ENCODE assay signal across 14 cellular contexts in genomic region chr13:113305208-113305607, GRCh38. TPM values are rescaled to one million over a fixed set of nuclear protein-coding genes. Genes with fewer than 3 reads are reported as not detected.
DNase-seq lines count a peak whose midpoint lies in the region; ATAC-seq and TF ChIP-seq lines count a peak whose summit lies in the region.
"Had no signal": no experiment of that assay in that cellular context is flagged by ENCODE, and none has a peak within 500 bp of the region (broad histone marks: within the 10 kb centered on the region; RNA-seq: fewer than 3 reads in every experiment).

No MANE protein-coding gene starts in this region.

- DNase-seq in heart left ventricle (no peak), Right ventricle myocardium inferior (ENCODE audit: missing footprints) (no peak), fibroblast of villous mesenchyme (ENCODE audit: low read depth) (peak; percentile 8), suprapubic skin (ENCODE audit: low spot score in 2 of 2) (no peak), SK-N-DZ (ENCODE audit: low spot score) (no peak)
- DNase-seq: AML-193, anterior cingulate cortex, MG63 had no signal

- peaks cover 0 to 32% (median 0%) of the 10 kb centered on the region in 12 donors for H3K4me1 ChIP-seq in heart left ventricle
- H3K4me1 ChIP-seq in suprapubic skin = peaks cover 40% of the 10 kb centered on the region

- ATAC-seq in heart left ventricle (peak in 3 of 4 donors; percentile 44 to 69 (median 47)), Right ventricle myocardium inferior (no peak), SK-N-SH treated with all-trans-retinoic acid at 6 μM for 48 hours (peak; percentile 65; the same call in 2 of the 3 replicates), GM18861 (IDR thresholded peaks at IDR 0.05; ENCODE audit: unreplicated experiment) (no peak), GM21515 (IDR thresholded peaks at IDR 0.05; ENCODE audit: unreplicated experiment) (no peak)

- no peak overlapping the region for H3K27ac ChIP-seq in heart left ventricle
- H3K27ac ChIP-seq in suprapubic skin = peak overlapping the region; percentile 47
- H3K27ac ChIP-seq: HL-60, vagina had no signal

- no peak for TF ChIP-seq EP300 in suprapubic skin (IDR thresholded peaks at IDR 0.05)

- H3K27me3 ChIP-seq in heart left ventricle (no peaks in the 10 kb centered on the region), suprapubic skin (no peaks in the 10 kb centered on the region)
- H3K27me3 ChIP-seq: MG63, vagina had no signal

- H3K36me3 ChIP-seq in heart left ventricle (peaks cover 0 to 57% (median 22%) of the 10 kb centered on the region in 9 donors), suprapubic skin (peaks cover 8% of the 10 kb centered on the region)

- intact Hi-C loops in heart left ventricle (cut with DNase I) = no loop called here
- intact Hi-C loops in Right ventricle myocardium inferior (cut with DNase I) = no loop called here

- TF ChIP-seq CTCF in heart left ventricle (IDR thresholded peaks at IDR 0.05) = no peak
- TF ChIP-seq CTCF in fibroblast of villous mesenchyme (IDR thresholded peaks at IDR 0.05; ENCODE audit: insufficient read depth, low read depth, low read length) = no peak
- TF ChIP-seq CTCF in suprapubic skin (IDR thresholded peaks at IDR 0.05) = no peak

- H3K4me3 ChIP-seq in heart left ventricle = no peak overlapping the region
- H3K4me3 ChIP-seq in fibroblast of villous mesenchyme (ENCODE audit: low read depth, low read length) = no peak overlapping the region
- H3K4me3 ChIP-seq in suprapubic skin = no peak overlapping the region
- H3K4me3 ChIP-seq: MG63, vagina had no signal

- TF ChIP-seq POLR2A in heart left ventricle (IDR thresholded peaks at IDR 0.05) (no peak), suprapubic skin (IDR thresholded peaks at IDR 0.05) (no peak)

- H3K9me3 ChIP-seq in heart left ventricle = no peaks in the 10 kb centered on the region
- H3K9me3 ChIP-seq in suprapubic skin = no peaks in the 10 kb centered on the region
- H3K9me3 ChIP-seq: MG63, vagina had no signal

- WGBS in heart left ventricle, 4 donors = 50 to 57% (median 55%) methylated on average over 7 of the region's 7 CpGs
- 22% methylated on average over 7 of the region's 7 CpGs for WGBS in suprapubic skin

TF ChIP-seq in SK-N-SH treated with all-trans-retinoic acid at 6 μM for 48 hours, 23 proteins besides CTCF, POLR2A, EP300 and RAD21 (continues in another document):
- TF ChIP-seq ARNTL (CRISPR knock-in tag; IDR thresholded peaks at IDR 0.05; ENCODE audit: borderline replicate concordance, low read depth) (no peak), OSR1 (CRISPR knock-in tag; IDR thresholded peaks at IDR 0.05) (no peak), RARB (CRISPR knock-in tag; IDR thresholded peaks at IDR 0.05) (no peak), CSDC2 (CRISPR knock-in tag; IDR thresholded peaks at IDR 0.05) (no peak), GLIS3 (CRISPR knock-in tag; IDR thresholded peaks at IDR 0.05) (no peak), PPARA (CRISPR knock-in tag; IDR thresholded peaks at IDR 0.05; ENCODE audit: borderline replicate concordance) (no peak), TOX (CRISPR knock-in tag; IDR thresholded peaks at IDR 0.05; ENCODE audit: borderline replicate concordance) (no peak), PATZ1 (CRISPR knock-in tag; IDR thresholded peaks at IDR 0.05; ENCODE audit: borderline replicate concordance) (no peak), CSRNP3 (CRISPR knock-in tag; IDR thresholded peaks at IDR 0.05) (no peak), POU6F1 (CRISPR knock-in tag; IDR thresholded peaks at IDR 0.05; ENCODE audit: borderline replicate concordance, low read depth) (no peak), BACH2 (CRISPR knock-in tag; IDR thresholded peaks at IDR 0.05; ENCODE audit: borderline replicate concordance) (no peak), ZNF565 (CRISPR knock-in tag; conservative IDR thresholded peaks at IDR 0.05; ENCODE audit: low read depth) (no peak), CREB5 (CRISPR knock-in tag; IDR thresholded peaks at IDR 0.05; ENCODE audit: low read depth) (no peak), ISL1 (CRISPR knock-in tag; IDR thresholded peaks at IDR 0.05) (no peak), ZNF70 (CRISPR knock-in tag; IDR thresholded peaks at IDR 0.05) (no peak), ZNF8 (CRISPR knock-in tag; IDR thresholded peaks at IDR 0.05) (no peak), SNAI2 (CRISPR knock-in tag; IDR thresholded peaks at IDR 0.05) (no peak)

RNA-seq across cellular contexts. Expression of gene LAMP1, which starts 8.2 kb away (rescaled TPM):
- total RNA-seq in heart left ventricle = 100 to 1,000 TPM in 5 of 9 donors, 10 to 100 TPM in 4; 77.5 to 214 (median 101) TPM
- 10 to 100 TPM; 41.4 to 96.1 TPM for polyA plus RNA-seq in heart left ventricle
- total RNA-seq in Right ventricle myocardium inferior = 104 TPM
- total RNA-seq in fibroblast of villous mesenchyme = 101 and 110 TPM in 2 replicates
- 100 to 1,000 TPM; 131 to 255 (median 222) TPM for total RNA-seq in suprapubic skin
- 68.3 and 74.7 TPM in 2 replicates for polyA plus RNA-seq in SK-N-DZ (2014; cell fraction: cytosol; rRNA removed)
- 32.7 and 37.4 TPM in 2 replicates for polyA plus RNA-seq in SK-N-DZ (2014; cell fraction: nucleus; rRNA removed)

RNA-seq across cellular contexts. Expression of gene GRTP1, which starts 58.7 kb away (rescaled TPM):
- total RNA-seq in heart left ventricle = under 1 TPM in 7 of 9 donors, not detected in 2; 0.36 to 1.00 (median 0.61) TPM
- 1 to 10 TPM; 1.3 to 3.5 TPM for polyA plus RNA-seq in heart left ventricle
- total RNA-seq in Right ventricle myocardium inferior = 1.5 TPM
- 0.43 and 3.2 TPM in 2 replicates for total RNA-seq in fibroblast of villous mesenchyme
- 10 to 100 TPM; 23.5 to 40.8 (median 32.2) TPM for total RNA-seq in suprapubic skin
- polyA plus RNA-seq in SK-N-DZ (2014; cell fraction: cytosol; rRNA removed) = 1.8 and 1.9 TPM in 2 replicates
- 0.77 and 2.4 TPM in 2 replicates for polyA plus RNA-seq in SK-N-DZ (2014; cell fraction: nucleus; rRNA removed)
- total RNA-seq: endothelial cell of umbilical vein had no signal
- polyA plus RNA-seq: endothelial cell of umbilical vein had no signal

Comparison
In these comparisons a context has a peak if more than half of its experiments do, and no peak if none do; other contexts are left out.
1. ATAC-seq: peak in heart left ventricle (3 of 4) and SK-N-SH treated with all-trans-retinoic acid at 6 μM for 48 hours (single experiment); none in Right ventricle myocardium inferior (single experiment), GM18861 (single experiment) and GM21515 (single experiment).